Comparison of ENCODE assay signal across 38 cellular contexts in the genomic region with DNA sequence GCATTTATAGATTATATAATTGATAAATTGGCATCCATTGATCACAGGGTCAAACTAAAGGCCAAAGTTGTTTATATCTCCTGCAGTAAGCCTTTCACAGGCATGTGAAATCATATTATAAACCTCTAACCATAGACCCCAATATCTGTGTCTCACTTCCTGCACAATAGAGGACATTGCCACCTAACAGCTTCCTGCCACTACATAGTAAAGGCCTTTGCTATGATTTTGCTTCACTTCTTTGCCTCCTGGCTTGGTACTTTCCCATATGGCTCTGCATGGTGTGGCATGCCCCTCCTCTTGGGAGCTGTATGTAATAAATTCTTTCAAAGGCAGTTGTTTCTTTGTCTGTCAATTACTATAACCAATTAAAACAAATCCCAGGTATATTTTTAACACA. TPM values are rescaled to one million over a fixed set of nuclear protein-coding genes. Genes with fewer than 3 reads are reported as not detected.
"Had no signal": no experiment of that assay in that cellular context is flagged by ENCODE, and none has a peak within 500 bp of the region (broad histone marks: within the 10 kb centered on the region; RNA-seq: fewer than 3 reads in every experiment).

No MANE protein-coding gene starts in this region.

- DNase-seq: activated B cell treated with CpG ODN at 0.5 μM for 24 hours; activated CD4-positive, alpha-beta T cell treated with anti-CD3 and anti-CD28 coated beads for 48 hours; activated CD4-positive, alpha-beta T cell treated with anti-CD3 and anti-CD28 coated beads, Interleukin-2, amount 50 U/mL, for 1 hour; activated CD4-positive, alpha-beta T cell treated with anti-CD3 and anti-CD28 coated beads, Interleukin-2, amount 50 U/mL, for 48 hours; activated CD8-positive, alpha-beta memory T cell treated with anti-CD3 and anti-CD28 coated beads for 24 hours; activated CD8-positive, alpha-beta T cell treated with anti-CD3 and anti-CD28 coated beads for 36 hours; activated effector memory CD4-positive, alpha-beta T cell treated with anti-CD3 and anti-CD28 coated beads, Interleukin-2, amount 50 U/mL, for 16 hours; activated naive CD4-positive, alpha-beta T cell treated with anti-CD3 and anti-CD28 coated beads for 36 hours; activated T-cell treated with anti-CD3 and anti-CD28 coated beads, Interleukin-2, amount 50 U/mL, for 4 hours; adrenal gland; amygdala; aorta; body of pancreas; caudate nucleus; cortex of kidney; dermis blood vessel endothelial cell; effector CD4-positive, alpha-beta T cell; effector memory CD8-positive, alpha-beta T cell; esophagus squamous epithelium; foreskin melanocyte; heart right ventricle; SW 1271; T-helper 1 cell; T-helper 17 cell; T1000; WERI-Rb-1 had no signal

- FAIRE-seq: colon, endothelial cell of umbilical vein had no signal

- H3K27me3 Mint-ChIP-seq: activated CD8-positive, alpha-beta T cell treated with anti-CD3 and anti-CD28 coated beads for 36 hours; effector memory CD8-positive, alpha-beta T cell; T-helper 17 cell had no signal

- H3K9me3 Mint-ChIP-seq: activated B cell treated with CpG ODN at 0.5 μM for 24 hours; effector memory CD8-positive, alpha-beta T cell had no signal

- H3K27ac Mint-ChIP-seq: activated B cell treated with CpG ODN at 0.5 μM for 24 hours; activated CD8-positive, alpha-beta T cell treated with anti-CD3 and anti-CD28 coated beads for 36 hours; activated naive CD4-positive, alpha-beta T cell treated with anti-CD3 and anti-CD28 coated beads for 36 hours; activated T-helper 1 cell treated with anti-CD3 and anti-CD28 coated beads, Interleukin-12 subunit alpha, Interleukin-12 subunit beta, Interleukin-2, Interleukin-4 antibody, amounts not matched to agents 30 ng/mL and 10 ng/mL and 1 ng/mL, durations not matched to agents 14 hours and 24 hours and 36 hours; activated T-helper 2 cell treated with anti-CD3 and anti-CD28 coated beads, Interferon-gamma antibody, Interleukin-2, Interleukin-4, amounts not matched to agents 10 μg/mL and 5 μg/mL and 100 μg/mL, durations not matched to agents 14 hours and 24 hours and 36 hours; effector memory CD8-positive, alpha-beta T cell; T-helper 17 cell; T-helper 2 cell treated with Interferon-gamma antibody and Interleukin-4, amounts not matched to agents 5 μg/mL and 100 μg/mL, for 36 hours had no signal

- H3K4me1 Mint-ChIP-seq: activated B cell treated with CpG ODN at 0.5 μM for 24 hours had no signal

- ATAC-seq: activated CD4-positive, CD25-positive, alpha-beta regulatory T cell treated with anti-CD3 and anti-CD28 coated beads, Interleukin-2, amount 50 U/mL, for 24 hours; activated CD8-positive, alpha-beta T cell treated with anti-CD3 and anti-CD28 coated beads for 36 hours; activated T-cell treated with anti-CD3 and anti-CD28 coated beads, Interleukin-2, amount 50 U/mL, for 4 hours; body of pancreas; effector memory CD8-positive, alpha-beta T cell; gastroesophageal sphincter; heart right ventricle; T-helper 17 cell had no signal

- H3K4me3 Mint-ChIP-seq: activated B cell treated with CpG ODN at 0.5 μM for 24 hours; activated CD8-positive, alpha-beta T cell treated with anti-CD3 and anti-CD28 coated beads for 36 hours; activated naive CD4-positive, alpha-beta T cell treated with anti-CD3 and anti-CD28 coated beads for 36 hours; activated T-cell treated with anti-CD3 and anti-CD28 coated beads, Interleukin-2, amount 50 U/mL, for 4 hours; activated T-helper 1 cell treated with anti-CD3 and anti-CD28 coated beads, Interleukin-12 subunit alpha, Interleukin-12 subunit beta, Interleukin-2, Interleukin-4 antibody, amounts not matched to agents 30 ng/mL and 10 ng/mL and 1 ng/mL, durations not matched to agents 14 hours and 24 hours and 36 hours; effector memory CD8-positive, alpha-beta T cell; T-helper 17 cell; T-helper 2 cell treated with Interferon-gamma antibody and Interleukin-4, amounts not matched to agents 5 μg/mL and 100 μg/mL, for 36 hours had no signal

RNA-seq across cellular contexts. Expression of a gene that starts 20.4 kb away (rescaled TPM):
- total RNA-seq: chondrocyte had no signal

RNA-seq across cellular contexts. Expression of a gene that starts 50.6 kb away (rescaled TPM):
- total RNA-seq: activated B cell treated with CpG ODN at 0.5 μM for 24 hours; activated CD8-positive, alpha-beta T cell treated with anti-CD3 and anti-CD28 coated beads for 36 hours; activated naive CD4-positive, alpha-beta T cell treated with anti-CD3 and anti-CD28 coated beads for 36 hours; activated T-helper 1 cell treated with anti-CD3 and anti-CD28 coated beads, Interleukin-12 subunit alpha, Interleukin-12 subunit beta, Interleukin-2, Interleukin-4 antibody, amounts not matched to agents 30 ng/mL and 10 ng/mL and 1 ng/mL, durations not matched to agents 14 hours and 24 hours and 36 hours; activated T-helper 2 cell treated with anti-CD3 and anti-CD28 coated beads, Interferon-gamma antibody, Interleukin-2, Interleukin-4, amounts not matched to agents 10 μg/mL and 5 μg/mL and 100 μg/mL, durations not matched to agents 14 hours and 24 hours and 36 hours; aorta; body of pancreas; chondrocyte; dermis blood vessel endothelial cell; endothelial cell of umbilical vein; esophagus squamous epithelium; fibroblast of lung; fibroblast of villous mesenchyme; gastroesophageal sphincter; glomerular endothelial cell; heart right ventricle; T-helper 17 cell had no signal
- polyA plus RNA-seq: endothelial cell of umbilical vein, esophagus, fibroblast of lung, heart right ventricle had no signal

RNA-seq across cellular contexts. Expression of a gene that starts 52.8 kb away (rescaled TPM):
- total RNA-seq: activated B cell treated with CpG ODN at 0.5 μM for 24 hours; activated naive CD4-positive, alpha-beta T cell treated with anti-CD3 and anti-CD28 coated beads for 36 hours; activated T-cell treated with anti-CD3 and anti-CD28 coated beads, Interleukin-2, amount 50 U/mL, for 4 hours; activated T-helper 1 cell treated with anti-CD3 and anti-CD28 coated beads, Interleukin-12 subunit alpha, Interleukin-12 subunit beta, Interleukin-2, Interleukin-4 antibody, amounts not matched to agents 30 ng/mL and 10 ng/mL and 1 ng/mL, durations not matched to agents 14 hours and 24 hours and 36 hours; activated T-helper 2 cell treated with anti-CD3 and anti-CD28 coated beads, Interferon-gamma antibody, Interleukin-2, Interleukin-4, amounts not matched to agents 10 μg/mL and 5 μg/mL and 100 μg/mL, durations not matched to agents 14 hours and 24 hours and 36 hours; dermis blood vessel endothelial cell; endothelial cell of umbilical vein; glomerular endothelial cell; T-helper 17 cell had no signal
